In genomic region chr19:35088514-35088913, GRCh38 we compare ENCODE assay signal across 9 cellular contexts. TPM values are rescaled to one million over a fixed set of nuclear protein-coding genes. Genes with fewer than 3 reads are reported as not detected.
DNase-seq lines count a peak whose midpoint lies in the region; ATAC-seq, FAIRE-seq and TF ChIP-seq lines count a peak whose summit lies in the region.
"Had no signal": no experiment of that assay in that cellular context is flagged by ENCODE, and none has a peak within 500 bp of the region (broad histone marks: within the 10 kb centered on the region; RNA-seq: fewer than 3 reads in every experiment).

No MANE protein-coding gene starts in this region.

- H3K9me2 ChIP-seq in SK-N-SH: no peaks in the 10 kb centered on the region

- H3K79me2 ChIP-seq in SK-N-SH (ENCODE audit: insufficient read depth) (no peaks in the 10 kb centered on the region), smooth muscle cell (ENCODE audit: low read depth) (no peaks in the 10 kb centered on the region)

- no peak for TF ChIP-seq POLR2A in H54 (IDR thresholded peaks at IDR 0.05; ENCODE audit: low read depth, low read length)

- CTCF ChIA-PET in SK-N-SH (lab: Yijun Ruan, JAX): interaction anchor here (0.8 to 3.1 kb wide), 5 partner anchors 21 to 47 kb away, joined by 3 to 30 read pairs (median 4); no protein-coding TSS in a partner anchor

- 11% methylated on average over 4 of the region's 4 CpGs for WGBS in SK-N-SH (ENCODE audit: low lambda C conversion rate)
- 23% methylated on average over 4 of the region's 4 CpGs for WGBS in smooth muscle cell (ENCODE audit: low lambda C conversion rate)

- H3K4me2 ChIP-seq in SK-N-SH (0 out of 2 replicates have a peak overlapping the region, but pooled peaks have one; percentile 19), smooth muscle cell (no peak overlapping the region)

- no peaks in the 10 kb centered on the region for H4K20me1 ChIP-seq in SK-N-SH (ENCODE audit: insufficient read depth)
- H4K20me1 ChIP-seq in smooth muscle cell (ENCODE audit: low read depth): no peaks in the 10 kb centered on the region

- peaks cover 7 to 10% of the 10 kb centered on the region in 2 experiments; a peak in 2 of 4 replicates for H3K4me1 ChIP-seq in SK-N-SH (ENCODE audit: control insufficient read depth in 1 of 2, insufficient read depth in 2 of 2, low read depth in 1 of 2, low read length in 1 of 2)
- peaks cover 5% of the 10 kb centered on the region for H3K4me1 ChIP-seq in smooth muscle cell (ENCODE audit: low read depth)

- ATAC-seq in GM21526 (IDR thresholded peaks at IDR 0.05; ENCODE audit: low FRiP score, unreplicated experiment) (no peak), GM21717 (IDR thresholded peaks at IDR 0.05; ENCODE audit: unreplicated experiment) (no peak)

- TF ChIP-seq CTCF in SK-N-SH (IDR thresholded peaks at IDR 0.05): no peak
- no peak for TF ChIP-seq CTCF in fibroblast of the aortic adventitia (IDR thresholded peaks at IDR 0.05; ENCODE audit: insufficient read depth, low read length)
- TF ChIP-seq CTCF in smooth muscle cell (IDR thresholded peaks at IDR 0.05; ENCODE audit: borderline replicate concordance, insufficient read depth, poor library complexity, severe bottlenecking): no peak

- TF ChIP-seq RAD21 in SK-N-SH (IDR thresholded peaks at IDR 0.05; ENCODE audit: low read length): no peak

- no peak for TF ChIP-seq EP300 in SK-N-SH (IDR thresholded peaks at IDR 0.05; ENCODE audit: borderline replicate concordance in 1 of 2, low read depth in 1 of 2, low read length in 1 of 2)

- peak overlapping the region in 1 of 2 experiments; percentile 20; a peak in 2 of 4 replicates for H3K27ac ChIP-seq in SK-N-SH (ENCODE audit: low read depth in 2 of 2, low read length in 1 of 2)
- peak overlapping the region; percentile 43 for H3K27ac ChIP-seq in smooth muscle cell (ENCODE audit: low read depth)

- H3K9me3 ChIP-seq in SK-N-SH (no peaks in the 10 kb centered on the region), smooth muscle cell (replicated peaks; ENCODE audit: low read depth) (no peaks in the 10 kb centered on the region)

- H3K36me3 ChIP-seq in SK-N-SH (replicated peaks in 1 of 2; ENCODE audit: control insufficient read depth in 1 of 2, insufficient read depth in 2 of 2, low read length in 1 of 2): no peaks in the 10 kb centered on the region
- H3K36me3 ChIP-seq in smooth muscle cell (ENCODE audit: low read depth): no peaks in the 10 kb centered on the region

- H3K4me3 ChIP-seq in SK-N-SH (ENCODE audit: low read depth in 2 of 2, low read length in 1 of 2) (no peak overlapping the region), fibroblast of the aortic adventitia (ENCODE audit: low read depth, low read length) (no peak overlapping the region), smooth muscle cell (no peak overlapping the region)

- H3F3A ChIP-seq in SK-N-SH (replicated peaks; ENCODE audit: insufficient read depth) (no peaks in the 10 kb centered on the region), smooth muscle cell (ENCODE audit: low read depth) (no peaks in the 10 kb centered on the region)

- H3K27me3 ChIP-seq in SK-N-SH (ENCODE audit: insufficient read depth) (no peaks in the 10 kb centered on the region), smooth muscle cell (ENCODE audit: low read depth) (no peaks in the 10 kb centered on the region)

- H3K9ac ChIP-seq in SK-N-SH: no peak overlapping the region
- no peak overlapping the region for H3K9ac ChIP-seq in smooth muscle cell (ENCODE audit: low read depth)

- H2AFZ ChIP-seq in SK-N-SH (ENCODE audit: low read depth): peak overlapping the region; percentile 35; the same call in 1 of the 2 replicates
- H2AFZ ChIP-seq in smooth muscle cell (ENCODE audit: low read depth): no peak overlapping the region

- DNase-seq in H54 (ENCODE audit: insufficient read length, low spot score) (peak; percentile 95), SK-N-SH (no peak), fibroblast of the aortic adventitia (ENCODE audit: low read depth) (peak; percentile 46), smooth muscle cell (lab: John Stamatoyannopoulos, UW; ENCODE audit: unreplicated experiment) (no peak), NCI-H748 (lab: John Stamatoyannopoulos, UW; ENCODE audit: unreplicated experiment) (no peak)
- DNase-seq: NCI-H1417, Right ventricle myocardium superior had no signal

- peak; percentile 79 for FAIRE-seq in H54 (lab: Jason Lieb, UNC)

- POLR2A ChIA-PET in SK-N-SH (lab: Yijun Ruan, JAX): no interaction called here

TF ChIP-seq in SK-N-SH, 30 proteins besides CTCF, POLR2A, EP300 and RAD21 (continues in another document):
- TF ChIP-seq TEAD4 (IDR thresholded peaks at IDR 0.05; ENCODE audit: borderline replicate concordance, insufficient read depth) (peak; percentile 58), TAF1 (IDR thresholded peaks at IDR 0.05; ENCODE audit: borderline replicate concordance, low read depth, low read length) (no peak), FOSL2 (IDR thresholded peaks at IDR 0.05; ENCODE audit: borderline replicate concordance, low read depth) (peak; percentile 83; the same call in 1 of the 2 replicates), PBX3 (IDR thresholded peaks at IDR 0.05) (peak; percentile 70), USF2 (IDR thresholded peaks at IDR 0.05; ENCODE audit: borderline replicate concordance, low read depth, low read length) (no peak), NFIC (IDR thresholded peaks at IDR 0.05; ENCODE audit: borderline replicate concordance) (no peak), ELF1 (IDR thresholded peaks at IDR 0.05) (no peak), JUND (IDR thresholded peaks at IDR 0.05) (peak; percentile 54; the same call in 1 of the 2 replicates), CHD2 (IDR thresholded peaks at IDR 0.05; ENCODE audit: low read length, partially characterized antibody) (no peak), RXRA (IDR thresholded peaks at IDR 0.05; ENCODE audit: borderline replicate concordance, low read depth) (no peak), MAX (IDR thresholded peaks at IDR 0.05; ENCODE audit: low read depth) (peak; percentile 26; the same call in 1 of the 2 replicates), RFX5 (IDR thresholded peaks at IDR 0.05; ENCODE audit: low read length) (no peak)

RNA-seq across cellular contexts. Expression of gene FXYD3, which starts 27.1 kb away (rescaled TPM):
- polyA plus RNA-seq in SK-N-SH (2012; rRNA removed): not detected in 2 replicates
- polyA plus RNA-seq in SK-N-SH (2012; cell fraction: cytosol; rRNA removed): not detected in 2 replicates
- polyA plus RNA-seq in SK-N-SH (2012; cell fraction: nucleus; rRNA removed): not detected in 2 replicates
- 1.3 TPM in 1 of 2 replicates, not detected in the other for total RNA-seq in fibroblast of the aortic adventitia (ENCODE audit: low replicate concordance)
- total RNA-seq in smooth muscle cell: 26.3 and 37.0 TPM in 2 replicates
- 23.0 and 67.1 TPM in 2 replicates for polyA plus RNA-seq in smooth muscle cell

RNA-seq across cellular contexts. Expression of gene LGI4, which starts 46.3 kb away (rescaled TPM):
- 0.05 and 0.15 TPM in 2 replicates for polyA plus RNA-seq in SK-N-SH (2012; rRNA removed)
- 0.03 TPM in 1 of 2 replicates, not detected in the other for polyA plus RNA-seq in SK-N-SH (2012; cell fraction: cytosol; rRNA removed)
- 1.1 and 1.2 TPM in 2 replicates for polyA plus RNA-seq in SK-N-SH (2012; cell fraction: nucleus; rRNA removed)
- 0.09 and 3.7 TPM in 2 replicates for total RNA-seq in fibroblast of the aortic adventitia (ENCODE audit: low replicate concordance)
- 0.22 TPM in 1 of 2 replicates, not detected in the other for total RNA-seq in smooth muscle cell
- 0.17 and 0.24 TPM in 2 replicates for polyA plus RNA-seq in smooth muscle cell

RNA-seq across cellular contexts. Expression of gene HPN, which starts 47.0 kb away (rescaled TPM):
- polyA plus RNA-seq in SK-N-SH (2012; rRNA removed) (0.05 TPM in 1 of 2 replicates, not detected in the other), smooth muscle cell (1.3 and 6.6 TPM in 2 replicates)
- 0.03 TPM in 1 of 2 replicates, not detected in the other for polyA plus RNA-seq in SK-N-SH (2012; cell fraction: cytosol; rRNA removed)
- polyA plus RNA-seq in SK-N-SH (2012; cell fraction: nucleus; rRNA removed): 0.07 and 0.15 TPM in 2 replicates
- total RNA-seq in fibroblast of the aortic adventitia (ENCODE audit: low replicate concordance) (0.98 TPM in 1 of 2 replicates, not detected in the other), smooth muscle cell (1.9 and 4.1 TPM in 2 replicates)

RNA-seq across cellular contexts. Expression of gene FXYD1, which starts 50.1 kb away (rescaled TPM):
- polyA plus RNA-seq in SK-N-SH (2012; rRNA removed) (0.12 TPM in 1 of 2 replicates, not detected in the other), smooth muscle cell (2.7 and 3.0 TPM in 2 replicates)
- polyA plus RNA-seq in SK-N-SH (2012; cell fraction: cytosol; rRNA removed): 0.17 TPM in 1 of 2 replicates, not detected in the other
- 0.31 and 0.38 TPM in 2 replicates for polyA plus RNA-seq in SK-N-SH (2012; cell fraction: nucleus; rRNA removed)
- total RNA-seq in fibroblast of the aortic adventitia (ENCODE audit: low replicate concordance) (2.5 and 6.5 TPM in 2 replicates), smooth muscle cell (3.2 and 3.5 TPM in 2 replicates)

RNA-seq across cellular contexts. Expression of gene FXYD7, which starts 54.5 kb away (rescaled TPM):
- polyA plus RNA-seq in SK-N-SH (2012; rRNA removed) (0.10 and 0.44 TPM in 2 replicates), smooth muscle cell (not detected in 2 replicates)
- 0.20 and 0.21 TPM in 2 replicates for polyA plus RNA-seq in SK-N-SH (2012; cell fraction: cytosol; rRNA removed)
- polyA plus RNA-seq in SK-N-SH (2012; cell fraction: nucleus; rRNA removed): 0.43 and 0.69 TPM in 2 replicates
- total RNA-seq in fibroblast of the aortic adventitia (ENCODE audit: low replicate concordance) (not detected in 2 replicates), smooth muscle cell (not detected in 2 replicates)
- total RNA-seq: Right ventricle myocardium superior had no signal

Comparison
In these comparisons a context has a peak if more than half of its experiments do, and no peak if none do; other contexts are left out.
1. DNase-seq: peak in H54 (single experiment) and fibroblast of the aortic adventitia (single experiment); none in SK-N-SH (single experiment), smooth muscle cell (single experiment) and NCI-H748 (single experiment).
2. RNA of gene FXYD3, which starts 27.1 kb away (total RNA-seq): 26.3 to 37.0 TPM in smooth muscle cell; 1.3 TPM in fibroblast of the aortic adventitia; every median in the first group is over 10 times any median in the second.